In genomic region chr16:87295661-87296531, GRCh38 we compare ENCODE assay signal across 22 cellular contexts. TPM values are rescaled to one million over a fixed set of nuclear protein-coding genes. Genes with fewer than 3 reads are reported as not detected.
DNase-seq lines count a peak whose midpoint lies in the region; ATAC-seq, FAIRE-seq and TF ChIP-seq lines count a peak whose summit lies in the region.
"Had no signal": no experiment of that assay in that cellular context is flagged by ENCODE, and none has a peak within 500 bp of the region (broad histone marks: within the 10 kb centered on the region; RNA-seq: fewer than 3 reads in every experiment).

No MANE protein-coding gene starts in this region.

- H3K27ac Mint-ChIP-seq in GM23338: no peak overlapping the region
- H3K27ac Mint-ChIP-seq: HFFc6 had no signal

- H3K4me3 ChIP-seq in GM23338: no peak overlapping the region
- H3K4me3 ChIP-seq in K562: no peak overlapping the region
- no peak overlapping the region for H3K4me3 ChIP-seq in spleen
- no peak overlapping the region for H3K4me3 ChIP-seq in smooth muscle cell
- H3K4me3 ChIP-seq: MG63, SK-N-MC had no signal

- H3F3A ChIP-seq in GM23338 (replicated peaks; ENCODE audit: low read depth) (no peaks in the 10 kb centered on the region), smooth muscle cell (ENCODE audit: low read depth) (no peaks in the 10 kb centered on the region)

- no peaks in the 10 kb centered on the region for H3K9me2 ChIP-seq in GM23338 (ENCODE audit: insufficient read depth)

- H3K9me1 ChIP-seq in K562 (ENCODE audit: control insufficient read depth, insufficient read depth, low read length): no peaks in the 10 kb centered on the region

- H3K27me3 ChIP-seq in GM23338 (ENCODE audit: insufficient read depth) (no peaks in the 10 kb centered on the region), K562 (ENCODE audit: control insufficient read depth in 2 of 2, insufficient read depth in 2 of 2, low read length in 2 of 2) (no peaks in the 10 kb centered on the region), spleen (replicated peaks in 1 of 7) (no peaks in the 10 kb centered on the region), smooth muscle cell (ENCODE audit: low read depth) (no peaks in the 10 kb centered on the region)
- H3K27me3 ChIP-seq: MG63 had no signal

- H3K36me3 ChIP-seq in GM23338 (ENCODE audit: insufficient read depth): no peaks in the 10 kb centered on the region
- H3K36me3 ChIP-seq in K562 (ENCODE audit: control insufficient read depth, insufficient read depth, low read length): peaks cover 38% of the 10 kb centered on the region; the same call in 2 of the 3 replicates
- H3K36me3 ChIP-seq in spleen: no peaks in the 10 kb centered on the region
- H3K36me3 ChIP-seq in smooth muscle cell (ENCODE audit: low read depth): no peaks in the 10 kb centered on the region
- H3K36me3 ChIP-seq: MG63 had no signal

- DNase-seq in GM23338 (ENCODE audit: low spot score) (peak; percentile 33), K562 (ENCODE audit: extremely low read depth in 1 of 4, low spot score in 3 of 4) (no peak), mesenteric fat pad (ENCODE audit: low spot score) (peak; percentile 51), spleen (peak; percentile 54), smooth muscle cell (lab: John Stamatoyannopoulos, UW; ENCODE audit: unreplicated experiment) (no peak), GM20000 (ENCODE audit: low spot score) (no peak)
- DNase-seq: C1 segment of cervical spinal cord, DMS79 treated with DMSO at 0.1 percent for 48 hours, GOT3, HFFc6, MG63, NCI-H1092, NCI-H1694, NCI-H2081 treated with DMSO at 0.1 percent for 48 hours, Right ventricle myocardium superior had no signal

- H3K9me3 Mint-ChIP-seq in GM23338: peaks cover 17% of the 10 kb centered on the region
- H3K9me3 Mint-ChIP-seq: HFFc6 had no signal

- no TSS peak for BruUV-seq in K562 (replicated peaks; lab: Mats Ljungman, UMichigan)

- H3K36me3 Mint-ChIP-seq in GM23338 (ENCODE audit: low read depth): peaks cover 11% of the 10 kb centered on the region

- H3K9me3 ChIP-seq in K562 (replicated peaks; ENCODE audit: control insufficient read depth, insufficient read depth, low read depth, low read length) (no peaks in the 10 kb centered on the region), spleen (peaks cover 0 to 11% (median 4%) of the 10 kb centered on the region in 8 donors), smooth muscle cell (replicated peaks; ENCODE audit: low read depth) (no peaks in the 10 kb centered on the region)
- H3K9me3 ChIP-seq: MG63 had no signal

- 65% methylated on average over 19 of the region's 20 CpGs for WGBS in K562 (ENCODE audit: insufficient coverage, low coverage, missing lambda C conversion rate)
- WGBS in spleen, 5 donors: 82 to 91% (median 86%) methylated on average over 14 to 20 of the region's 20 CpGs
- 88% methylated on average over 20 of the region's 20 CpGs for WGBS in smooth muscle cell (ENCODE audit: low lambda C conversion rate)

- no peak for TF ChIP-seq EP300 in K562 (IDR thresholded peaks at IDR 0.05; ENCODE audit: low read length)

- CTCF ChIA-PET in K562 (lab: Yijun Ruan, JAX; ENCODE audit: low intra/inter-chr PET ratio): no interaction called here

- H2AFZ ChIP-seq in GM23338 (no peak overlapping the region), K562 (ENCODE audit: low read depth, low read length) (peak overlapping the region; percentile 44; the same call in 1 of the 2 replicates), smooth muscle cell (ENCODE audit: low read depth) (no peak overlapping the region)

- no peak for TF ChIP-seq RAD21 in K562 (CRISPR knock-in tag; conservative IDR thresholded peaks at IDR 0.05 in 1 of 2, IDR thresholded peaks at IDR 0.05 in 1 of 2)

- no peak for TF ChIP-seq POLR2A in K562 (conservative IDR thresholded peaks at IDR 0.05)
- TF ChIP-seq POLR2A in spleen (IDR thresholded peaks at IDR 0.05): no peak

- FAIRE-seq in K562 (lab: Jason Lieb, UNC): no peak
- FAIRE-seq: D721Med, G401.6, RCC 7860 had no signal

- no peak overlapping the region for H3K4me3 Mint-ChIP-seq in GM23338
- H3K4me3 Mint-ChIP-seq: HFFc6, IgD-negative memory B cell had no signal

- intact Hi-C loops in K562 (cut with micrococcal nuclease) (no loop called here), spleen (cut with DNase I; ENCODE audit: low total_unique reads) (no loop called here)

- in situ Hi-C loops in K562 (cut with MboI): no loop called here

- POLR2A ChIA-PET in K562 (lab: Yijun Ruan, JAX): interaction anchor here (0.6 kb wide), 1 partner anchor 9 kb away, joined by 3 read pairs; no protein-coding TSS in a partner anchor

- no peaks in the 10 kb centered on the region for H4K20me1 ChIP-seq in GM23338 (replicated peaks; ENCODE audit: insufficient read depth)
- no peaks in the 10 kb centered on the region for H4K20me1 ChIP-seq in K562 (replicated peaks; ENCODE audit: control insufficient read depth, insufficient read depth, low read length)
- H4K20me1 ChIP-seq in smooth muscle cell (ENCODE audit: low read depth): no peaks in the 10 kb centered on the region

- ATAC-seq in GM23338 (peak; percentile 21; the same call in 1 of the 3 replicates), K562 (peak; percentile 9; the same call in 1 of the 3 replicates), GM21515 (IDR thresholded peaks at IDR 0.05; ENCODE audit: unreplicated experiment) (no peak)

- H3K4me1 Mint-ChIP-seq in GM23338: peaks cover 3% of the 10 kb centered on the region; the same call in 1 of the 3 replicates

- no peak overlapping the region for H3K4me2 ChIP-seq in GM23338
- 0 out of 2 replicates have a peak overlapping the region, but pooled peaks have one; percentile 33 for H3K4me2 ChIP-seq in K562 (ENCODE audit: insufficient read depth, low read length)
- H3K4me2 ChIP-seq in smooth muscle cell: no peak overlapping the region

- H3K9ac ChIP-seq in K562 (ENCODE audit: insufficient read depth in 1 of 2, low read depth in 2 of 2, low read length in 2 of 2) (peak overlapping the region in 1 of 2 experiments; percentile 82; a peak in 2 of 4 replicates), smooth muscle cell (ENCODE audit: low read depth) (no peak overlapping the region)

- H3K79me2 ChIP-seq in GM23338 (replicated peaks; ENCODE audit: insufficient read depth) (no peaks in the 10 kb centered on the region), K562 (ENCODE audit: control insufficient read depth, insufficient read depth, low read length) (no peaks in the 10 kb centered on the region), smooth muscle cell (ENCODE audit: low read depth) (no peaks in the 10 kb centered on the region)

- TF ChIP-seq CTCF in GM23338 (conservative IDR thresholded peaks at IDR 0.05; ENCODE audit: low read depth in 2 of 2) (no peak), K562 (IDR thresholded peaks at IDR 0.05 in 2 of 3, conservative IDR thresholded peaks at IDR 0.05 in 1 of 3; ENCODE audit: insufficient read depth in 2 of 3, low read depth in 1 of 3, low read length in 3 of 3) (no peak), spleen (IDR thresholded peaks at IDR 0.05 in 8 of 11, conservative IDR thresholded peaks at IDR 0.05 in 3 of 11) (no peak), smooth muscle cell (IDR thresholded peaks at IDR 0.05; ENCODE audit: borderline replicate concordance, insufficient read depth, poor library complexity, severe bottlenecking) (no peak), GM20000 (IDR thresholded peaks at IDR 0.05; ENCODE audit: extremely low read depth, missing control alignments) (no peak)

- peaks cover 8% of the 10 kb centered on the region for H3K27me3 Mint-ChIP-seq in GM23338 (ENCODE audit: insufficient read depth, low read depth, poor library complexity)
- H3K27me3 Mint-ChIP-seq: IgD-negative memory B cell had no signal

- H3K4me1 ChIP-seq in GM23338 (ENCODE audit: insufficient read depth) (no peaks in the 10 kb centered on the region), K562 (replicated peaks in 1 of 2; ENCODE audit: control insufficient read depth in 2 of 2, insufficient read depth in 2 of 2, low read length in 2 of 2) (peaks cover 5 to 26% of the 10 kb centered on the region in 2 experiments; a peak in 4 of 5 replicates), spleen (peaks cover 0 to 4% (median 0%) of the 10 kb centered on the region in 6 donors), smooth muscle cell (ENCODE audit: low read depth) (no peaks in the 10 kb centered on the region)

- H3K27ac ChIP-seq in GM23338 (ENCODE audit: low read depth) (no peak overlapping the region), K562 (ENCODE audit: extremely low read depth, low read depth, low read length) (peak overlapping the region; percentile 21), spleen (no peak overlapping the region), smooth muscle cell (ENCODE audit: low read depth) (no peak overlapping the region)
- H3K27ac ChIP-seq: HL-60, SK-N-MC had no signal

TF ChIP-seq in GM23338, 12 proteins besides CTCF, POLR2A, EP300 and RAD21:
- TF ChIP-seq NANOG (IDR thresholded peaks at IDR 0.05; ENCODE audit: borderline replicate concordance): no peak

TF ChIP-seq in K562, 482 proteins besides CTCF, POLR2A, EP300 and RAD21 (continues in another document):
- no peak for TF ChIP-seq HSF4 (CRISPR knock-in tag; IDR thresholded peaks at IDR 0.05; ENCODE audit: borderline replicate concordance)
- no peak for TF ChIP-seq RFX5 (IDR thresholded peaks at IDR 0.05; ENCODE audit: low read depth, low read length)
- TF ChIP-seq FOXA1 (IDR thresholded peaks at IDR 0.05; ENCODE audit: borderline replicate concordance): no peak

RNA-seq across cellular contexts. Expression of gene C16orf95, which starts 21.3 kb away (rescaled TPM):
- total RNA-seq in GM23338 (2014; rRNA removed; shearing (Covaris generic)): 1.2 and 1.9 TPM in 2 replicates
- polyA plus RNA-seq in GM23338 (2016; fragmentation: Nextera tagmentation; extraction: Ambion mirVana) (2.5 and 3.9 TPM in 2 replicates), K562 (2011; rRNA removed) (6.5 and 11.0 TPM in 2 replicates), K562 (2014; fragmentation: Illumina TruSeq; extraction: Trizol) (5.9 and 7.2 TPM in 2 replicates), K562 (2014; fragmentation: Nextera tagmentation; extraction: Ambion mirVana) (10 to 100 TPM; 13.7 to 15.3 TPM), K562 (2014; rRNA removed) (8.5 TPM in 2 replicates), spleen (1 to 10 TPM; 1.2 to 2.9 (median 2.8) TPM), smooth muscle cell (8.0 and 8.2 TPM in 2 replicates)
- total RNA-seq in K562 (2011; cell fraction: chromatin; rRNA removed; ENCODE audit: low replicate concordance): 15.0 and 27.5 TPM in 2 replicates
- total RNA-seq in K562 (2011; cell fraction: nucleolus; rRNA removed): 20.7 and 23.5 TPM in 2 replicates
- 12.6 and 13.9 TPM in 2 replicates for total RNA-seq in K562 (2011; cell fraction: nucleoplasm; rRNA removed)
- total RNA-seq in K562 (2014; rRNA removed) (9.3 and 13.9 TPM in 2 replicates), K562 (2014; rRNA removed; fragmentation: Illumina TruSeq; extraction: Trizol) (7.4 and 9.4 TPM in 2 replicates), K562 (2015; rRNA removed; fragmentation: Illumina TruSeq; extraction: Trizol) (9.6 and 10.1 TPM in 2 replicates), K562 (2021) (20.5 and 22.6 TPM in 2 replicates), mesenteric fat pad (5.3 TPM), spleen (1 to 10 TPM in 5 of 7 donors, not detected in 2; 1.0 to 2.6 (median 2.0) TPM), smooth muscle cell (1.9 and 7.7 TPM in 2 replicates)
- 7.6 and 13.1 TPM in 2 replicates for polyA plus RNA-seq in K562 (2011; cell fraction: cytosol; rRNA removed)
- 17.5 and 20.0 TPM in 2 replicates for polyA plus RNA-seq in K562 (2011; cell fraction: nucleus; rRNA removed)
- 23.2 and 31.2 TPM in 2 replicates for polyA plus RNA-seq in K562 (2012)
- 2.5 and 4.1 TPM in 2 replicates for polyA minus RNA-seq in K562 (2011; rRNA and poly(A)+ RNA removed)
- 4.9 and 6.0 TPM in 2 replicates for polyA minus RNA-seq in K562 (2011; cell fraction: cytosol; rRNA and poly(A)+ RNA removed)
- 10.5 and 13.0 TPM in 2 replicates for polyA minus RNA-seq in K562 (2011; cell fraction: nucleus; rRNA and poly(A)+ RNA removed)

Comparison
In these comparisons a context has a peak if more than half of its experiments do, and no peak if none do; other contexts are left out.
1. DNase-seq: peak in GM23338 (single experiment), mesenteric fat pad (single experiment) and spleen (single experiment); none in K562 (0 of 4), smooth muscle cell (single experiment) and GM20000 (single experiment).